17 cellular contexts compared by ENCODE assay signal in the genomic region with DNA sequence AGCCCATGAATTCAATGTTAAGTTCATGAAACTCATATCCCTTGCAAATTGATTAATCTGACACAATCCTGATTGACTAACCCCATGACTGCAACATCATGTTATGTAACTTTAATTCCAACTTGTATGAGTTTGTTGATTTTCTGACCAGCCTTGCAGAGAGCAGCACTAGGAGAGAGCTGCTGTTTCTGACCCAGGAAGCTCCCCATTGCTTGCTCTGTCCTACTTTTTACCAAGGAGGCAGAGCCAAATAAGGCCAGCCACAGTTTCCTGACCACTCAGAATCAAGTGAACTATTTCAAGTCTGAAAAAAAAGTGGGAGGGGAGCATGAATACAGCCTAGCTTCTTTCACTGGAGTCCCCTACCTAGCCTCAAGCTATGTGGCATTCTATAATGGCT. TPM values are rescaled to one million over a fixed set of nuclear protein-coding genes. Genes with fewer than 3 reads are reported as not detected.
DNase-seq lines count a peak whose midpoint lies in the region; ATAC-seq, FAIRE-seq and TF ChIP-seq lines count a peak whose summit lies in the region.
"Had no signal": no experiment of that assay in that cellular context is flagged by ENCODE, and none has a peak within 500 bp of the region (broad histone marks: within the 10 kb centered on the region; RNA-seq: fewer than 3 reads in every experiment).

No MANE protein-coding gene starts in this region.

- TF ChIP-seq POLR2A in K562 (conservative IDR thresholded peaks at IDR 0.05) = no peak
- TF ChIP-seq POLR2A in prostate gland (IDR thresholded peaks at IDR 0.05) = no peak

- H3K36me3 ChIP-seq in K562 (ENCODE audit: control insufficient read depth, insufficient read depth, low read length) (no peaks in the 10 kb centered on the region), prostate gland (no peaks in the 10 kb centered on the region)

- no peaks in the 10 kb centered on the region for H3K79me2 ChIP-seq in K562 (ENCODE audit: control insufficient read depth, insufficient read depth, low read length)
- H3K79me2 ChIP-seq: parathyroid adenoma had no signal

- POLR2A ChIA-PET in K562 (lab: Yijun Ruan, JAX) = interaction anchor here (0.8 kb wide), 1 partner anchor 24 kb away, joined by 3 read pairs; no protein-coding TSS in a partner anchor

- peaks cover 2% of the 10 kb centered on the region for H3K27me3 Mint-ChIP-seq in activated CD4-positive, alpha-beta T cell treated with anti-CD3 and anti-CD28 coated beads, Interleukin-2, amount 10 ng/mL, durations not matched to agents 24 days and 14 days
- no peaks in the 10 kb centered on the region for H3K27me3 Mint-ChIP-seq in natural killer cell treated with Interleukin-12 subunit alpha and Interleukin-12 subunit beta and Interleukin-15 and Interleukin-18, amount 100 ng/mL, for 72 hours

- H3K4me2 ChIP-seq in K562 (ENCODE audit: insufficient read depth, low read length) = no peak overlapping the region

- peak overlapping the region; percentile 98 for H3K27ac Mint-ChIP-seq in activated CD4-positive, alpha-beta T cell treated with anti-CD3 and anti-CD28 coated beads, Interleukin-2, amount 10 ng/mL, durations not matched to agents 24 days and 14 days
- peak overlapping the region; percentile 89 to 91 for H3K27ac Mint-ChIP-seq in natural killer cell treated with Interleukin-12 subunit alpha and Interleukin-12 subunit beta and Interleukin-15 and Interleukin-18, amount 100 ng/mL, for 72 hours

- DNase-seq in activated CD4-positive, alpha-beta T cell treated with anti-CD3 and anti-CD28 coated beads, Interleukin-2, amount 10 ng/mL, durations not matched to agents 24 days and 14 days = peak; percentile 67
- no peak for DNase-seq in activated CD4-positive, alpha-beta T cell treated with anti-CD3 and anti-CD28 coated beads for 4 hours
- DNase-seq in NCI-H69 (lab: John Stamatoyannopoulos, UW) (peak; percentile 64), K562 (ENCODE audit: extremely low read depth in 1 of 4, low spot score in 3 of 4) (no peak), HCEC 1CT (no peak), prostate gland (ENCODE audit: low spot score) (no peak)
- DNase-seq in natural killer cell treated with Interleukin-12 subunit alpha and Interleukin-12 subunit beta and Interleukin-15 and Interleukin-18, amount 100 ng/mL, for 72 hours (ENCODE audit: low spot score) = no peak
- DNase-seq: cortex of kidney; NCI-H2029 treated with DMSO at 0.1 percent for 48 hours; stimulated activated CD4-positive, alpha-beta T cell treated with anti-CD3 and anti-CD28 coated beads, Interleukin-4, amount 100 ng/mL, for 24 hours; substantia nigra; T1000 had no signal

- H3K9me3 ChIP-seq in K562 (replicated peaks; ENCODE audit: control insufficient read depth, insufficient read depth, low read depth, low read length) (no peaks in the 10 kb centered on the region), prostate gland (no peaks in the 10 kb centered on the region)

- no peak for FAIRE-seq in K562 (lab: Jason Lieb, UNC)
- FAIRE-seq: G401.6 had no signal

- no peaks in the 10 kb centered on the region for H3K9me3 Mint-ChIP-seq in activated CD4-positive, alpha-beta T cell treated with anti-CD3 and anti-CD28 coated beads, Interleukin-2, amount 10 ng/mL, durations not matched to agents 24 days and 14 days
- H3K9me3 Mint-ChIP-seq in natural killer cell treated with Interleukin-12 subunit alpha and Interleukin-12 subunit beta and Interleukin-15 and Interleukin-18, amount 100 ng/mL, for 72 hours = no peaks in the 10 kb centered on the region

- peak overlapping the region; percentile 87 for H3K4me3 Mint-ChIP-seq in activated CD4-positive, alpha-beta T cell treated with anti-CD3 and anti-CD28 coated beads, Interleukin-2, amount 10 ng/mL, durations not matched to agents 24 days and 14 days
- H3K4me3 Mint-ChIP-seq in natural killer cell treated with Interleukin-12 subunit alpha and Interleukin-12 subunit beta and Interleukin-15 and Interleukin-18, amount 100 ng/mL, for 72 hours = peak overlapping the region; percentile 69

- no TSS peak for BruUV-seq in K562 (replicated peaks; lab: Mats Ljungman, UMichigan)

- peaks cover 75% of the 10 kb centered on the region for H3K36me3 Mint-ChIP-seq in activated CD4-positive, alpha-beta T cell treated with anti-CD3 and anti-CD28 coated beads, Interleukin-2, amount 10 ng/mL, durations not matched to agents 24 days and 14 days (ENCODE audit: low read depth)
- H3K36me3 Mint-ChIP-seq in natural killer cell treated with Interleukin-12 subunit alpha and Interleukin-12 subunit beta and Interleukin-15 and Interleukin-18, amount 100 ng/mL, for 72 hours = peaks cover 10% of the 10 kb centered on the region

- H3K9ac ChIP-seq in K562 (ENCODE audit: insufficient read depth in 1 of 2, low read depth in 2 of 2, low read length in 2 of 2) = no peak overlapping the region
- H3K9ac ChIP-seq: parathyroid adenoma had no signal

- no peak overlapping the region for H3K4me3 ChIP-seq in K562
- H3K4me3 ChIP-seq in prostate gland = no peak overlapping the region
- H3K4me3 ChIP-seq: lung had no signal

- H3K4me1 Mint-ChIP-seq in activated CD4-positive, alpha-beta T cell treated with anti-CD3 and anti-CD28 coated beads, Interleukin-2, amount 10 ng/mL, durations not matched to agents 24 days and 14 days = peaks cover 70% of the 10 kb centered on the region
- H3K4me1 Mint-ChIP-seq in natural killer cell treated with Interleukin-12 subunit alpha and Interleukin-12 subunit beta and Interleukin-15 and Interleukin-18, amount 100 ng/mL, for 72 hours (ENCODE audit: low read depth in 2 of 2) = peaks cover 53 to 64% of the 10 kb centered on the region in 2 donors

- no peaks in the 10 kb centered on the region; the same call in 1 of the 2 replicates for H4K20me1 ChIP-seq in K562 (replicated peaks; ENCODE audit: control insufficient read depth, insufficient read depth, low read length)

- peaks cover 2 to 13% of the 10 kb centered on the region in 2 experiments; a peak in 2 of 5 replicates for H3K27me3 ChIP-seq in K562 (ENCODE audit: control insufficient read depth in 2 of 2, insufficient read depth in 2 of 2, low read length in 2 of 2)
- no peaks in the 10 kb centered on the region for H3K27me3 ChIP-seq in prostate gland (replicated peaks; ENCODE audit: insufficient read depth)

- H3K27ac ChIP-seq in K562 (ENCODE audit: extremely low read depth, low read depth, low read length) = no peak overlapping the region
- no peak overlapping the region for H3K27ac ChIP-seq in prostate gland
- H3K27ac ChIP-seq: parathyroid adenoma had no signal

- no peak overlapping the region for H2AFZ ChIP-seq in K562 (ENCODE audit: low read depth, low read length)
- H2AFZ ChIP-seq: parathyroid adenoma had no signal

- H3K4me1 ChIP-seq in K562 (replicated peaks in 1 of 2; ENCODE audit: control insufficient read depth in 2 of 2, insufficient read depth in 2 of 2, low read length in 2 of 2) = peaks cover 3 to 24% of the 10 kb centered on the region in 2 experiments
- H3K4me1 ChIP-seq in prostate gland (replicated peaks) = no peaks in the 10 kb centered on the region

- H3K9me1 ChIP-seq in K562 (ENCODE audit: control insufficient read depth, insufficient read depth, low read length) = no peaks in the 10 kb centered on the region

- intact Hi-C loops in activated CD4-positive, alpha-beta T cell treated with anti-CD3 and anti-CD28 coated beads, Interleukin-2, amount 10 ng/mL, durations not matched to agents 24 days and 14 days (cut with micrococcal nuclease) = no loop called here
- intact Hi-C loops in K562 (cut with micrococcal nuclease) = no loop called here
- intact Hi-C loops in prostate gland (cut with DNase I) = no loop called here

- no peak for TF ChIP-seq EP300 in K562 (IDR thresholded peaks at IDR 0.05; ENCODE audit: low read length)

- TF ChIP-seq CTCF in K562 (IDR thresholded peaks at IDR 0.05 in 2 of 3, conservative IDR thresholded peaks at IDR 0.05 in 1 of 3; ENCODE audit: insufficient read depth in 2 of 3, low read depth in 1 of 3, low read length in 3 of 3) (no peak), prostate gland (IDR thresholded peaks at IDR 0.05) (no peak)

- CTCF ChIA-PET in K562 (lab: Yijun Ruan, JAX; ENCODE audit: low intra/inter-chr PET ratio) = no interaction called here

- ATAC-seq in K562 = no peak
- ATAC-seq in natural killer cell treated with Interleukin-12 subunit alpha and Interleukin-12 subunit beta and Interleukin-15 and Interleukin-18, amount 100 ng/mL, for 72 hours = no peak
- ATAC-seq in HG03457 (IDR thresholded peaks at IDR 0.05; ENCODE audit: unreplicated experiment) = no peak

- in situ Hi-C loops in K562 (cut with MboI) = no loop called here

- TF ChIP-seq RAD21 in K562 (CRISPR knock-in tag; conservative IDR thresholded peaks at IDR 0.05 in 1 of 2, IDR thresholded peaks at IDR 0.05 in 1 of 2) = no peak

RNA-seq across cellular contexts. Expression of a gene that starts 13.2 kb away (rescaled TPM):
- 64.6 and 65.4 TPM in 2 replicates for total RNA-seq in activated CD4-positive, alpha-beta T cell treated with anti-CD3 and anti-CD28 coated beads, Interleukin-2, amount 10 ng/mL, durations not matched to agents 24 days and 14 days
- total RNA-seq in K562 (2011; cell fraction: chromatin; rRNA removed; ENCODE audit: low replicate concordance) = 0.74 and 1.2 TPM in 2 replicates
- 0.53 and 1.2 TPM in 2 replicates for total RNA-seq in K562 (2011; cell fraction: nucleolus; rRNA removed)
- total RNA-seq in K562 (2011; cell fraction: nucleoplasm; rRNA removed) = 1.4 and 2.1 TPM in 2 replicates
- 1.2 and 1.3 TPM in 2 replicates for total RNA-seq in K562 (2014; rRNA removed)
- total RNA-seq in K562 (2014; rRNA removed; fragmentation: Illumina TruSeq; extraction: Trizol) = 2.5 and 2.9 TPM in 2 replicates
- total RNA-seq in K562 (2015; rRNA removed; fragmentation: Illumina TruSeq; extraction: Trizol) = 1.7 and 1.9 TPM in 2 replicates
- 1.8 and 2.1 TPM in 2 replicates for total RNA-seq in K562 (2021)
- polyA plus RNA-seq in K562 (2011; rRNA removed) = 1.5 and 3.3 TPM in 2 replicates
- 0.42 and 2.3 TPM in 2 replicates for polyA plus RNA-seq in K562 (2011; cell fraction: cytosol; rRNA removed)
- polyA plus RNA-seq in K562 (2011; cell fraction: nucleus; rRNA removed) = 0.58 and 1.9 TPM in 2 replicates
- polyA plus RNA-seq in K562 (2012) = 2.0 and 3.8 TPM in 2 replicates
- polyA plus RNA-seq in K562 (2014; fragmentation: Illumina TruSeq; extraction: Trizol) = 1.5 TPM in 2 replicates
- polyA plus RNA-seq in K562 (2014; fragmentation: Nextera tagmentation; extraction: Ambion mirVana) = 1 to 10 TPM; 1.6 to 2.9 TPM
- 0.97 and 1.1 TPM in 2 replicates for polyA plus RNA-seq in K562 (2014; rRNA removed)
- 3.3 and 8.2 TPM in 2 replicates for polyA minus RNA-seq in K562 (2011; rRNA and poly(A)+ RNA removed)
- 1.3 and 2.1 TPM in 2 replicates for polyA minus RNA-seq in K562 (2011; cell fraction: cytosol; rRNA and poly(A)+ RNA removed)
- 0.13 and 0.89 TPM in 2 replicates for polyA minus RNA-seq in K562 (2011; cell fraction: nucleus; rRNA and poly(A)+ RNA removed)
- 10 to 100 TPM; 10.8 to 12.8 TPM for total RNA-seq in natural killer cell treated with Interleukin-12 subunit alpha and Interleukin-12 subunit beta and Interleukin-15 and Interleukin-18, amount 100 ng/mL, for 72 hours
- 10 to 100 TPM in 1 of 2 donors, 1 to 10 TPM in 1; 6.2 to 13.0 TPM for total RNA-seq in prostate gland

RNA-seq across cellular contexts. Expression of a gene that starts 14.1 kb away (rescaled TPM):
- 303 and 318 TPM in 2 replicates for total RNA-seq in activated CD4-positive, alpha-beta T cell treated with anti-CD3 and anti-CD28 coated beads, Interleukin-2, amount 10 ng/mL, durations not matched to agents 24 days and 14 days
- not detected in 2 replicates for total RNA-seq in K562 (2011; cell fraction: chromatin; rRNA removed; ENCODE audit: low replicate concordance)
- not detected in 2 replicates for total RNA-seq in K562 (2011; cell fraction: nucleolus; rRNA removed)
- not detected in 2 replicates for total RNA-seq in K562 (2011; cell fraction: nucleoplasm; rRNA removed)
- total RNA-seq in K562 (2014; rRNA removed) (0.05 and 0.08 TPM in 2 replicates), K562 (2014; rRNA removed; fragmentation: Illumina TruSeq; extraction: Trizol) (not detected in 2 replicates), K562 (2015; rRNA removed; fragmentation: Illumina TruSeq; extraction: Trizol) (0.19 TPM in 1 of 2 replicates, not detected in the other), K562 (2021) (0.22 and 0.47 TPM in 2 replicates), prostate gland (1 to 10 TPM; 2.3 to 8.5 TPM)
- polyA plus RNA-seq in K562 (2011; rRNA removed) (0.08 TPM in 1 of 2 replicates, not detected in the other), K562 (2014; fragmentation: Illumina TruSeq; extraction: Trizol) (0.09 and 0.12 TPM in 2 replicates), K562 (2014; fragmentation: Nextera tagmentation; extraction: Ambion mirVana) (under 1 TPM in 1 of 2 experiments, not detected in 1; 0.27 TPM), K562 (2014; rRNA removed) (0.32 TPM in 1 of 2 replicates, not detected in the other)
- 0.12 TPM in 1 of 2 replicates, not detected in the other for polyA plus RNA-seq in K562 (2011; cell fraction: cytosol; rRNA removed)
- polyA plus RNA-seq in K562 (2011; cell fraction: nucleus; rRNA removed) = 0.09 and 0.35 TPM in 2 replicates
- 0.25 and 0.39 TPM in 2 replicates for polyA plus RNA-seq in K562 (2012)
- not detected in 2 replicates for polyA minus RNA-seq in K562 (2011; rRNA and poly(A)+ RNA removed)
- not detected in 2 replicates for polyA minus RNA-seq in K562 (2011; cell fraction: cytosol; rRNA and poly(A)+ RNA removed)
- under 0.01 TPM in 1 of 2 replicates, not detected in the other for polyA minus RNA-seq in K562 (2011; cell fraction: nucleus; rRNA and poly(A)+ RNA removed)
- total RNA-seq in natural killer cell treated with Interleukin-12 subunit alpha and Interleukin-12 subunit beta and Interleukin-15 and Interleukin-18, amount 100 ng/mL, for 72 hours = 1 to 10 TPM; 1.4 to 8.5 TPM
- total RNA-seq: A673 had no signal

RNA-seq across cellular contexts. Expression of a gene that starts 25.1 kb away (rescaled TPM):
- total RNA-seq in activated CD4-positive, alpha-beta T cell treated with anti-CD3 and anti-CD28 coated beads, Interleukin-2, amount 10 ng/mL, durations not matched to agents 24 days and 14 days = 18.5 and 19.3 TPM in 2 replicates
- total RNA-seq in K562 (2011; cell fraction: chromatin; rRNA removed; ENCODE audit: low replicate concordance) = not detected in 2 replicates
- not detected in 2 replicates for total RNA-seq in K562 (2011; cell fraction: nucleolus; rRNA removed)
- total RNA-seq in K562 (2011; cell fraction: nucleoplasm; rRNA removed) = not detected in 2 replicates
- 0.08 TPM in 1 of 2 replicates, not detected in the other for total RNA-seq in K562 (2014; rRNA removed)
- total RNA-seq in K562 (2014; rRNA removed; fragmentation: Illumina TruSeq; extraction: Trizol) = 0.16 TPM in 1 of 2 replicates, not detected in the other
- total RNA-seq in K562 (2015; rRNA removed; fragmentation: Illumina TruSeq; extraction: Trizol) = 0.18 and 0.19 TPM in 2 replicates
- total RNA-seq in K562 (2021) = 0.09 and 0.29 TPM in 2 replicates
- 0.17 and 0.38 TPM in 2 replicates for polyA plus RNA-seq in K562 (2011; rRNA removed)
- polyA plus RNA-seq in K562 (2011; cell fraction: cytosol; rRNA removed) = 0.07 and 0.38 TPM in 2 replicates
- 0.50 and 0.69 TPM in 2 replicates for polyA plus RNA-seq in K562 (2011; cell fraction: nucleus; rRNA removed)
- 0.23 and 0.28 TPM in 2 replicates for polyA plus RNA-seq in K562 (2012)
- polyA plus RNA-seq in K562 (2014; fragmentation: Illumina TruSeq; extraction: Trizol) = 0.27 and 0.32 TPM in 2 replicates
- under 1 TPM; 0.14 to 0.28 TPM for polyA plus RNA-seq in K562 (2014; fragmentation: Nextera tagmentation; extraction: Ambion mirVana)
- 0.16 and 0.21 TPM in 2 replicates for polyA plus RNA-seq in K562 (2014; rRNA removed)
- polyA minus RNA-seq in K562 (2011; rRNA and poly(A)+ RNA removed) = 0.07 and 0.60 TPM in 2 replicates
- polyA minus RNA-seq in K562 (2011; cell fraction: cytosol; rRNA and poly(A)+ RNA removed) = not detected in 2 replicates
- 0.56 TPM in 1 of 2 replicates, not detected in the other for polyA minus RNA-seq in K562 (2011; cell fraction: nucleus; rRNA and poly(A)+ RNA removed)
- under 1 TPM in 1 of 2 donors, not detected in 1; 0.45 TPM for total RNA-seq in natural killer cell treated with Interleukin-12 subunit alpha and Interleukin-12 subunit beta and Interleukin-15 and Interleukin-18, amount 100 ng/mL, for 72 hours
- 100 to 1,000 TPM in 1 of 2 donors, 10 to 100 TPM in 1; 73.7 to 103 TPM for total RNA-seq in prostate gland
- total RNA-seq: A673 had no signal

Comparison
In these comparisons a context has a peak if more than half of its experiments do, and no peak if none do; other contexts are left out.
1. DNase-seq: peak in activated CD4-positive, alpha-beta T cell treated with anti-CD3 and anti-CD28 coated beads, Interleukin-2, amount 10 ng/mL, durations not matched to agents 24 days and 14 days (single experiment) and NCI-H69 (single experiment); none in activated CD4-positive, alpha-beta T cell treated with anti-CD3 and anti-CD28 coated beads for 4 hours (0 of 2), K562 (0 of 4), natural killer cell treated with Interleukin-12 subunit alpha and Interleukin-12 subunit beta and Interleukin-15 and Interleukin-18, amount 100 ng/mL, for 72 hours (single experiment), HCEC 1CT (single experiment) and prostate gland (single experiment).
2. RNA of a gene that starts 14.1 kb away (total RNA-seq): 303 to 318 TPM in activated CD4-positive, alpha-beta T cell treated with anti-CD3 and anti-CD28 coated beads, Interleukin-2, amount 10 ng/mL, durations not matched to agents 24 days and 14 days; 1.4 to 8.5 TPM in natural killer cell treated with Interleukin-12 subunit alpha and Interleukin-12 subunit beta and Interleukin-15 and Interleukin-18, amount 100 ng/mL, for 72 hours, 2.3 to 8.5 TPM in prostate gland and 0.05 to 0.47 TPM in K562; every median in the first group is over 10 times any median in the second.
3. RNA of a gene that starts 25.1 kb away (total RNA-seq): 73.7 to 103 TPM in prostate gland and 18.5 to 19.3 TPM in activated CD4-positive, alpha-beta T cell treated with anti-CD3 and anti-CD28 coated beads, Interleukin-2, amount 10 ng/mL, durations not matched to agents 24 days and 14 days; 0.45 TPM in natural killer cell treated with Interleukin-12 subunit alpha and Interleukin-12 subunit beta and Interleukin-15 and Interleukin-18, amount 100 ng/mL, for 72 hours and 0.08 to 0.29 TPM in K562; every median in the first group is over 10 times any median in the second.